Comparison of ENCODE assay signal across 1 cellular context in the genomic region with DNA sequence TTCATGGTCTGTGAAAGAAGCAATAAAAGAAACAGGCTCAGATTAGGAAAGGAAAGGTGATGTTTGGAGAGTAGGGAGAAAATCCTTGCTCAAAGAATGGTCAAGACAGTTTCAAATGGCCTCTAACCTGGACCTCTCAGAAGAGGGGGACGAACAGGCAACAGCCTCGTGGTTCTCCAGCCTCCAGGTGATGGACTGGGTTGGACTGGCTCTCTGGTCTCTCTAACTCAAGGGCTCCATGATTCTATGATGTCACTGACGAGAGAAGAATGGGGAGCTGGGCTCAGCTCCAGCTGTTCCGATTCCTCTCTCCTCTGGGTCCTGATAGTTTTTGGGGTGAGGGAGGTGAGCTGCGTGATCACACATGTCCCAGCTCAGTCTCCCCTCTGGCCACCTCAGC.
TF ChIP-seq lines count a peak whose summit lies in the region.

A gene (plus strand): TSS at position 301 of the 400 bp plus-strand sequence. CDS start 327 bp downstream, outside the sequence.

TF ChIP-seq in GM12878, 131 proteins besides CTCF, POLR2A, EP300 and RAD21 (continued from another document):
- TF ChIP-seq, protein P1, sequence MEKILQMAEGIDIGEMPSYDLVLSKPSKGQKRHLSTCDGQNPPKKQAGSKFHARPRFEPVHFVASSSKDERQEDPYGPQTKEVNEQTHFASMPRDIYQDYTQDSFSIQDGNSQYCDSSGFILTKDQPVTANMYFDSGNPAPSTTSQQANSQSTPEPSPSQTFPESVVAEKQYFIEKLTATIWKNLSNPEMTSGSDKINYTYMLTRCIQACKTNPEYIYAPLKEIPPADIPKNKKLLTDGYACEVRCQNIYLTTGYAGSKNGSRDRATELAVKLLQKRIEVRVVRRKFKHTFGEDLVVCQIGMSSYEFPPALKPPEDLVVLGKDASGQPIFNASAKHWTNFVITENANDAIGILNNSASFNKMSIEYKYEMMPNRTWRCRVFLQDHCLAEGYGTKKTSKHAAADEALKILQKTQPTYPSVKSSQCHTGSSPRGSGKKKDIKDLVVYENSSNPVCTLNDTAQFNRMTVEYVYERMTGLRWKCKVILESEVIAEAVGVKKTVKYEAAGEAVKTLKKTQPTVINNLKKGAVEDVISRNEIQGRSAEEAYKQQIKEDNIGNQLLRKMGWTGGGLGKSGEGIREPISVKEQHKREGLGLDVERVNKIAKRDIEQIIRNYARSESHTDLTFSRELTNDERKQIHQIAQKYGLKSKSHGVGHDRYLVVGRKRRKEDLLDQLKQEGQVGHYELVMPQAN (conservative IDR thresholded peaks at IDR 0.05): no peak
- TF ChIP-seq MXI1 (IDR thresholded peaks at IDR 0.05; ENCODE audit: low read depth, low read length) (no peak), ZZZ3 (IDR thresholded peaks at IDR 0.05; ENCODE audit: control insufficient read depth, insufficient read length, low read depth) (no peak), SRF (IDR thresholded peaks at IDR 0.05; ENCODE audit: low read depth in 2 of 2, low read length in 2 of 2) (no peak), ATF7 (IDR thresholded peaks at IDR 0.05; ENCODE audit: low read depth) (no peak), KDM1A (IDR thresholded peaks at IDR 0.05; ENCODE audit: borderline replicate concordance) (no peak), TBL1XR1 (IDR thresholded peaks at IDR 0.05; ENCODE audit: low read depth, low read length) (no peak), SREBF2 (IDR thresholded peaks at IDR 0.05; ENCODE audit: low read length) (no peak), HCFC1 (IDR thresholded peaks at IDR 0.05; ENCODE audit: low read length) (no peak), SUZ12 (IDR thresholded peaks at IDR 0.05; ENCODE audit: unreplicated experiment) (no peak), KLF5 (IDR thresholded peaks at IDR 0.05; ENCODE audit: partially characterized antibody) (no peak), PAX8 (IDR thresholded peaks at IDR 0.05) (no peak), ZBED1 (IDR thresholded peaks at IDR 0.05; ENCODE audit: borderline replicate concordance) (no peak), NR2C1 (IDR thresholded peaks at IDR 0.05) (no peak)
- TF ChIP-seq, protein P2, sequence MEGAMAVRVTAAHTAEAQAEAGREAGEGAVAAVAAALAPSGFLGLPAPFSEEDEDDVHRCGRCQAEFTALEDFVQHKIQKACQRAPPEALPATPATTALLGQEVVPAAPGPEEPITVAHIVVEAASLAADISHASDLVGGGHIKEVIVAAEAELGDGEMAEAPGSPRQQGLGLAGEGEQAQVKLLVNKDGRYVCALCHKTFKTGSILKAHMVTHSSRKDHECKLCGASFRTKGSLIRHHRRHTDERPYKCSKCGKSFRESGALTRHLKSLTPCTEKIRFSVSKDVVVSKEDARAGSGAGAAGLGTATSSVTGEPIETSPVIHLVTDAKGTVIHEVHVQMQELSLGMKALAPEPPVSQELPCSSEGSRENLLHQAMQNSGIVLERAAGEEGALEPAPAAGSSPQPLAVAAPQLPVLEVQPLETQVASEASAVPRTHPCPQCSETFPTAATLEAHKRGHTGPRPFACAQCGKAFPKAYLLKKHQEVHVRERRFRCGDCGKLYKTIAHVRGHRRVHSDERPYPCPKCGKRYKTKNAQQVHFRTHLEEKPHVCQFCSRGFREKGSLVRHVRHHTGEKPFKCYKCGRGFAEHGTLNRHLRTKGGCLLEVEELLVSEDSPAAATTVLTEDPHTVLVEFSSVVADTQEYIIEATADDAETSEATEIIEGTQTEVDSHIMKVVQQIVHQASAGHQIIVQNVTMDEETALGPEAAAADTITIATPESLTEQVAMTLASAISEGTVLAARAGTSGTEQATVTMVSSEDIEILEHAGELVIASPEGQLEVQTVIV (IDR thresholded peaks at IDR 0.05; ENCODE audit: borderline replicate concordance, partially characterized antibody): no peak
